In the genomic region with DNA sequence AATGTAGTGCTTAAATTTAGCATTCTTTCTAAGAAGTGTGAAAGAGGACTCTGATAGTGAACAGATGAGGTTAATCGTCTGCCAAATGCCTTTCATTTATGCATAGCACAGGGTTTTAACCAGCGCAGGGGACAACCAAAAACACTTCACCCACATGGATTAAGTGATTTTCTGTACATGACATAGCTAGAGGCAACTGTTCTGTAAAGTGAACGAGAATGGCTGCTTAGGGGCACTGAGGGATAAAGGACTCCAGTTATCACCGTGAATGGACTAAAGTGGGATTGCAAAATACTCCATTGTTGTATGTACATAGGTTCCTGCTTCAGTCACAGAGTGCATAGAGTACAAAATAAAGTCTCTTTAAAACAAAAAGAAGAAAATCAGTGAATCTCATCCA, we compare ENCODE assay signal across 21 cellular contexts.
DNase-seq lines count a peak whose midpoint lies in the region; ATAC-seq and TF ChIP-seq lines count a peak whose summit lies in the region.
"Had no signal": no experiment of that assay in that cellular context is flagged by ENCODE, and none has a peak within 500 bp of the region (broad histone marks: within the 10 kb centered on the region; RNA-seq: fewer than 3 reads in every experiment).

No MANE protein-coding gene starts in this region.

- 76 to 83% methylated on average over 4 of the region's 4 CpGs for WGBS in body of pancreas, 2 donors

- H3K4me3 ChIP-seq in fibroblast of pulmonary artery (replicated peaks; ENCODE audit: low read depth, low read length) (no peak overlapping the region), body of pancreas (no peak overlapping the region)
- H3K4me3 ChIP-seq: A549, SJSA1 had no signal

- intact Hi-C loops in body of pancreas (cut with DNase I), result no loop called here

- no peaks in the 10 kb centered on the region for H3K4me1 ChIP-seq in body of pancreas
- H3K4me1 ChIP-seq: A549, Caco-2, SJSA1 had no signal

- H3K36me3 ChIP-seq in body of pancreas (replicated peaks in 1 of 2; ENCODE audit: insufficient read depth in 1 of 2, low read depth in 2 of 2), result no peaks in the 10 kb centered on the region
- H3K36me3 ChIP-seq: SJSA1 had no signal

- no peak overlapping the region for H3K27ac ChIP-seq in body of pancreas
- H3K27ac ChIP-seq: A549, SJSA1 had no signal

- H3K27me3 ChIP-seq in body of pancreas, result no peaks in the 10 kb centered on the region
- H3K27me3 ChIP-seq: SJSA1 had no signal

- ATAC-seq in GM18867 (IDR thresholded peaks at IDR 0.05; ENCODE audit: unreplicated experiment) (peak; percentile 20), GM19463 (IDR thresholded peaks at IDR 0.05; ENCODE audit: unreplicated experiment) (peak; percentile 25), HG03175 (IDR thresholded peaks at IDR 0.05; ENCODE audit: unreplicated experiment) (peak; percentile 2), body of pancreas (no peak)
- ATAC-seq: A549 had no signal

- no peaks in the 10 kb centered on the region for H3K9me3 ChIP-seq in body of pancreas
- H3K9me3 ChIP-seq: A549, Caco-2, SJSA1 had no signal

- no peak for TF ChIP-seq CTCF in fibroblast of pulmonary artery (IDR thresholded peaks at IDR 0.05; ENCODE audit: low read length, missing control alignments)
- no peak for TF ChIP-seq CTCF in body of pancreas (IDR thresholded peaks at IDR 0.05)

- peak; percentile 28 for DNase-seq in fibroblast of pulmonary artery (ENCODE audit: low read depth)
- no peak for DNase-seq in body of pancreas
- no peak for DNase-seq in NCI-H187 treated with DMSO at 0.1 percent for 48 hours (lab: John Stamatoyannopoulos, UW)
- DNase-seq in GM19238 (ENCODE audit: insufficient read length, low spot score), result no peak
- DNase-seq: Caco-2; CD4-positive, alpha-beta T cell; DMS153; EL; HFFc6; IMR-90; NCI-H1417; NCI-H187; NCI-H226; NCI-H524 treated with DMSO at 0.1 percent for 48 hours; SW 1271; T-helper 2 cell had no signal

- TF ChIP-seq POLR2A in body of pancreas (IDR thresholded peaks at IDR 0.05), result no peak
